Comparison of ENCODE assay signal across 2 cellular contexts in the genomic region with DNA sequence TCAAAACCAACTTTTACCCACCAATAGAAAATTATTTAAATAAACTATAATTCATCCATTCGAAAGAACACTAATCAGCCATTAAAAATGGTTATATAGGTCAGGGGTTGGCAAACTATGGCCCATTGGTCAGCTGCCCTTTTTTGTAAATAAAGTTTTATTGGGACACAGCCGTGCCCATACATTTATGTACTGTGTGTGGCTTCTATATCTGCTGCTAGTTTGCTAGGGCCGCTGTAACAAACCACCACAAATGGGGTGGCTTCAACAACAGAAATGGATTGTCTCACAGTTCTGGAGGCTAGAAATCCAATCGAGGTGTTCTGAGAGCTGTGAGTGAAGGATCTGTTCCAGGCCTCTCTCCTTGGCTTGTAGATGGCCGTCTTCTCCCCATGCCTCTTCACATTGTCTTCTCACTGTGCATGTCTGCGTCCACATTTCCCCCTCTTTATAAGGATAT.
A peak's percentile ranks its signal among the peaks of the same experiment; 100 is the strongest.
TF ChIP-seq lines count a peak whose summit lies in the region.

No MANE protein-coding gene starts in this region.

TF ChIP-seq in HepG2, 621 proteins besides CTCF, POLR2A, EP300 and RAD21 (continued from another document):
- TF ChIP-seq, protein P1, sequence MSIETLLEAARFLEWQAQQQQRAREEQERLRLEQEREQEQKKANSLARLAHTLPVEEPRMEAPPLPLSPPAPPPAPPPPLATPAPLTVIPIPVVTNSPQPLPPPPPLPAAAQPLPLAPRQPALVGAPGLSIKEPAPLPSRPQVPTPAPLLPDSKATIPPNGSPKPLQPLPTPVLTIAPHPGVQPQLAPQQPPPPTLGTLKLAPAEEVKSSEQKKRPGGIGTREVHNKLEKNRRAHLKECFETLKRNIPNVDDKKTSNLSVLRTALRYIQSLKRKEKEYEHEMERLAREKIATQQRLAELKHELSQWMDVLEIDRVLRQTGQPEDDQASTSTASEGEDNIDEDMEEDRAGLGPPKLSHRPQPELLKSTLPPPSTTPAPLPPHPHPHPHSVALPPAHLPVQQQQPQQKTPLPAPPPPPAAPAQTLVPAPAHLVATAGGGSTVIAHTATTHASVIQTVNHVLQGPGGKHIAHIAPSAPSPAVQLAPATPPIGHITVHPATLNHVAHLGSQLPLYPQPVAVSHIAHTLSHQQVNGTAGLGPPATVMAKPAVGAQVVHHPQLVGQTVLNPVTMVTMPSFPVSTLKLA (IDR thresholded peaks at IDR 0.05) = no peak

TF ChIP-seq in K562, 482 proteins besides CTCF, POLR2A, EP300 and RAD21 (continued from another document and continues in another):
- peak; percentile 69; the same call in 1 of the 2 replicates for TF ChIP-seq ZSCAN32 (CRISPR knock-in tag; IDR thresholded peaks at IDR 0.05)
- no peak for TF ChIP-seq MAFK (IDR thresholded peaks at IDR 0.05; ENCODE audit: low read length)
- 0 out of 2 replicates have a peak, but pooled peaks have one; percentile 46 for TF ChIP-seq HDAC8 (tag; IDR thresholded peaks at IDR 0.05)
- TF ChIP-seq, protein P2, sequence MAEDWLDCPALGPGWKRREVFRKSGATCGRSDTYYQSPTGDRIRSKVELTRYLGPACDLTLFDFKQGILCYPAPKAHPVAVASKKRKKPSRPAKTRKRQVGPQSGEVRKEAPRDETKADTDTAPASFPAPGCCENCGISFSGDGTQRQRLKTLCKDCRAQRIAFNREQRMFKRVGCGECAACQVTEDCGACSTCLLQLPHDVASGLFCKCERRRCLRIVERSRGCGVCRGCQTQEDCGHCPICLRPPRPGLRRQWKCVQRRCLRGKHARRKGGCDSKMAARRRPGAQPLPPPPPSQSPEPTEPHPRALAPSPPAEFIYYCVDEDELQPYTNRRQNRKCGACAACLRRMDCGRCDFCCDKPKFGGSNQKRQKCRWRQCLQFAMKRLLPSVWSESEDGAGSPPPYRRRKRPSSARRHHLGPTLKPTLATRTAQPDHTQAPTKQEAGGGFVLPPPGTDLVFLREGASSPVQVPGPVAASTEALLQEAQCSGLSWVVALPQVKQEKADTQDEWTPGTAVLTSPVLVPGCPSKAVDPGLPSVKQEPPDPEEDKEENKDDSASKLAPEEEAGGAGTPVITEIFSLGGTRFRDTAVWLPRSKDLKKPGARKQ (CRISPR knock-in tag; IDR thresholded peaks at IDR 0.05) = no peak
- no peak for TF ChIP-seq DACH1 (IDR thresholded peaks at IDR 0.05; ENCODE audit: partially characterized antibody)
- 0 out of 2 replicates have a peak, but pooled peaks have one; percentile 28 for TF ChIP-seq ZNF354B (CRISPR knock-in tag; IDR thresholded peaks at IDR 0.05)
- TF ChIP-seq ZNF239 (CRISPR knock-in tag; IDR thresholded peaks at IDR 0.05) = peak; percentile 65
- TF ChIP-seq ZNF175 (CRISPR knock-in tag; IDR thresholded peaks at IDR 0.05; ENCODE audit: low read depth) = peak; percentile 72
- peak; percentile 35; the same call in 1 of the 2 replicates for TF ChIP-seq HSF4 (CRISPR knock-in tag; IDR thresholded peaks at IDR 0.05; ENCODE audit: borderline replicate concordance)
- TF ChIP-seq ZNF311 (CRISPR knock-in tag; IDR thresholded peaks at IDR 0.05) = peak; percentile 82
- peak; percentile 55; the same call in 1 of the 2 replicates for TF ChIP-seq ZKSCAN3 (CRISPR knock-in tag; IDR thresholded peaks at IDR 0.05)
- peak; percentile 72; the same call in 1 of the 2 replicates for TF ChIP-seq ZNF347 (CRISPR knock-in tag; IDR thresholded peaks at IDR 0.05; ENCODE audit: low read depth)
- TF ChIP-seq, protein P3, sequence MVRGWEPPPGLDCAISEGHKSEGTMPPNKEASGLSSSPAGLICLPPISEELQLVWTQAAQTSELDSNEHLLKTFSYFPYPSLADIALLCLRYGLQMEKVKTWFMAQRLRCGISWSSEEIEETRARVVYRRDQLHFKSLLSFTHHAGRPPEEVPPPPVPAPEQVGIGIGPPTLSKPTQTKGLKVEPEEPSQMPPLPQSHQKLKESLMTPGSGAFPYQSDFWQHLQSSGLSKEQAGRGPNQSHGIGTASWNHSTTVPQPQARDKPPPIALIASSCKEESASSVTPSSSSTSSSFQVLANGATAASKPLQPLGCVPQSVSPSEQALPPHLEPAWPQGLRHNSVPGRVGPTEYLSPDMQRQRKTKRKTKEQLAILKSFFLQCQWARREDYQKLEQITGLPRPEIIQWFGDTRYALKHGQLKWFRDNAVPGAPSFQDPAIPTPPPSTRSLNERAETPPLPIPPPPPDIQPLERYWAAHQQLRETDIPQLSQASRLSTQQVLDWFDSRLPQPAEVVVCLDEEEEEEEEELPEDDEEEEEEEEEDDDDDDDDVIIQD (CRISPR knock-in tag; IDR thresholded peaks at IDR 0.05) = 0 out of 2 replicates have a peak, but pooled peaks have one; percentile 53
- TF ChIP-seq, protein P4, sequence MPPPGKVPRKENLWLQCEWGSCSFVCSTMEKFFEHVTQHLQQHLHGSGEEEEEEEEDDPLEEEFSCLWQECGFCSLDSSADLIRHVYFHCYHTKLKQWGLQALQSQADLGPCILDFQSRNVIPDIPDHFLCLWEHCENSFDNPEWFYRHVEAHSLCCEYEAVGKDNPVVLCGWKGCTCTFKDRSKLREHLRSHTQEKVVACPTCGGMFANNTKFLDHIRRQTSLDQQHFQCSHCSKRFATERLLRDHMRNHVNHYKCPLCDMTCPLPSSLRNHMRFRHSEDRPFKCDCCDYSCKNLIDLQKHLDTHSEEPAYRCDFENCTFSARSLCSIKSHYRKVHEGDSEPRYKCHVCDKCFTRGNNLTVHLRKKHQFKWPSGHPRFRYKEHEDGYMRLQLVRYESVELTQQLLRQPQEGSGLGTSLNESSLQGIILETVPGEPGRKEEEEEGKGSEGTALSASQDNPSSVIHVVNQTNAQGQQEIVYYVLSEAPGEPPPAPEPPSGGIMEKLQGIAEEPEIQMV (tag; conservative IDR thresholded peaks at IDR 0.05; ENCODE audit: low read depth) = 0 out of 2 replicates have a peak, but pooled peaks have one; percentile 49
- TF ChIP-seq, protein P5, sequence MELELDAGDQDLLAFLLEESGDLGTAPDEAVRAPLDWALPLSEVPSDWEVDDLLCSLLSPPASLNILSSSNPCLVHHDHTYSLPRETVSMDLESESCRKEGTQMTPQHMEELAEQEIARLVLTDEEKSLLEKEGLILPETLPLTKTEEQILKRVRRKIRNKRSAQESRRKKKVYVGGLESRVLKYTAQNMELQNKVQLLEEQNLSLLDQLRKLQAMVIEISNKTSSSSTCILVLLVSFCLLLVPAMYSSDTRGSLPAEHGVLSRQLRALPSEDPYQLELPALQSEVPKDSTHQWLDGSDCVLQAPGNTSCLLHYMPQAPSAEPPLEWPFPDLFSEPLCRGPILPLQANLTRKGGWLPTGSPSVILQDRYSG (tag; conservative IDR thresholded peaks at IDR 0.05; ENCODE audit: low read depth) = peak; percentile 76
- peak; percentile 24; the same call in 1 of the 2 replicates for TF ChIP-seq ILK (tag; IDR thresholded peaks at IDR 0.05; ENCODE audit: borderline replicate concordance, low read depth)
- TF ChIP-seq, protein P6, sequence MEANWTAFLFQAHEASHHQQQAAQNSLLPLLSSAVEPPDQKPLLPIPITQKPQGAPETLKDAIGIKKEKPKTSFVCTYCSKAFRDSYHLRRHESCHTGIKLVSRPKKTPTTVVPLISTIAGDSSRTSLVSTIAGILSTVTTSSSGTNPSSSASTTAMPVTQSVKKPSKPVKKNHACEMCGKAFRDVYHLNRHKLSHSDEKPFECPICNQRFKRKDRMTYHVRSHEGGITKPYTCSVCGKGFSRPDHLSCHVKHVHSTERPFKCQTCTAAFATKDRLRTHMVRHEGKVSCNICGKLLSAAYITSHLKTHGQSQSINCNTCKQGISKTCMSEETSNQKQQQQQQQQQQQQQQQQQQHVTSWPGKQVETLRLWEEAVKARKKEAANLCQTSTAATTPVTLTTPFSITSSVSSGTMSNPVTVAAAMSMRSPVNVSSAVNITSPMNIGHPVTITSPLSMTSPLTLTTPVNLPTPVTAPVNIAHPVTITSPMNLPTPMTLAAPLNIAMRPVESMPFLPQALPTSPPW (CRISPR knock-in tag; IDR thresholded peaks at IDR 0.05) = no peak
- TF ChIP-seq ZNF785 (CRISPR knock-in tag; IDR thresholded peaks at IDR 0.05) = peak; percentile 76; the same call in 1 of the 2 replicates
- no peak for TF ChIP-seq HNRNPL (IDR thresholded peaks at IDR 0.05; ENCODE audit: low read depth, low read length)
- no peak for TF ChIP-seq U2AF1 (optimal IDR thresholded peaks at IDR 0.05; ENCODE audit: low read depth, low read length)
- peak in 1 of 2 experiments; percentile 74; a peak in 1 of 4 replicates for TF ChIP-seq TEAD1 (CRISPR knock-in tag; IDR thresholded peaks at IDR 0.05)
- TF ChIP-seq E2F3 (CRISPR knock-in tag; IDR thresholded peaks at IDR 0.05) = peak; percentile 70; the same call in 1 of the 2 replicates
- TF ChIP-seq XRCC4 (IDR thresholded peaks at IDR 0.05; ENCODE audit: extremely low read depth, insufficient read depth, insufficient read length) = no peak
- TF ChIP-seq, protein P7, sequence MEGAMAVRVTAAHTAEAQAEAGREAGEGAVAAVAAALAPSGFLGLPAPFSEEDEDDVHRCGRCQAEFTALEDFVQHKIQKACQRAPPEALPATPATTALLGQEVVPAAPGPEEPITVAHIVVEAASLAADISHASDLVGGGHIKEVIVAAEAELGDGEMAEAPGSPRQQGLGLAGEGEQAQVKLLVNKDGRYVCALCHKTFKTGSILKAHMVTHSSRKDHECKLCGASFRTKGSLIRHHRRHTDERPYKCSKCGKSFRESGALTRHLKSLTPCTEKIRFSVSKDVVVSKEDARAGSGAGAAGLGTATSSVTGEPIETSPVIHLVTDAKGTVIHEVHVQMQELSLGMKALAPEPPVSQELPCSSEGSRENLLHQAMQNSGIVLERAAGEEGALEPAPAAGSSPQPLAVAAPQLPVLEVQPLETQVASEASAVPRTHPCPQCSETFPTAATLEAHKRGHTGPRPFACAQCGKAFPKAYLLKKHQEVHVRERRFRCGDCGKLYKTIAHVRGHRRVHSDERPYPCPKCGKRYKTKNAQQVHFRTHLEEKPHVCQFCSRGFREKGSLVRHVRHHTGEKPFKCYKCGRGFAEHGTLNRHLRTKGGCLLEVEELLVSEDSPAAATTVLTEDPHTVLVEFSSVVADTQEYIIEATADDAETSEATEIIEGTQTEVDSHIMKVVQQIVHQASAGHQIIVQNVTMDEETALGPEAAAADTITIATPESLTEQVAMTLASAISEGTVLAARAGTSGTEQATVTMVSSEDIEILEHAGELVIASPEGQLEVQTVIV (CRISPR knock-in tag; IDR thresholded peaks at IDR 0.05; ENCODE audit: borderline replicate concordance) = no peak
- TF ChIP-seq, protein P8, sequence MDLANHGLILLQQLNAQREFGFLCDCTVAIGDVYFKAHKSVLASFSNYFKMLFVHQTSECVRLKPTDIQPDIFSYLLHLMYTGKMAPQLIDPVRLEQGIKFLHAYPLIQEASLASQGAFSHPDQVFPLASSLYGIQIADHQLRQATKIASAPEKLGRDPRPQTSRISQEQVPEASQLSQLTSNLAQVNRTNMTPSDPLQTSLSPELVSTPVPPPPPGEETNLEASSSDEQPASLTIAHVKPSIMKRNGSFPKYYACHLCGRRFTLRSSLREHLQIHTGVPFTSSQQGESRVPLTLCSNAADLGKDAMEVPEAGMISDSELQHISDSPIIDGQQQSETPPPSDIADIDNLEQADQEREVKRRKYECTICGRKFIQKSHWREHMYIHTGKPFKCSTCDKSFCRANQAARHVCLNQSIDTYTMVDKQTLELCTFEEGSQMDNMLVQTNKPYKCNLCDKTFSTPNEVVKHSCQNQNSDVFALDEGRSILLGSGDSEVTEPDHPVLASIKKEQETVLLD (IDR thresholded peaks at IDR 0.05) = 0 out of 2 replicates have a peak, but pooled peaks have one; percentile 27
- peak; percentile 53; the same call in 1 of the 2 replicates for TF ChIP-seq ZNF134 (CRISPR knock-in tag; conservative IDR thresholded peaks at IDR 0.05)
- peak; percentile 54 for TF ChIP-seq PTTG1 (tag; IDR thresholded peaks at IDR 0.05; ENCODE audit: low read depth)
- no peak for TF ChIP-seq KDM4B (IDR thresholded peaks at IDR 0.05; ENCODE audit: borderline replicate concordance in 2 of 2, low read depth in 1 of 2)
- TF ChIP-seq ZNF3 (CRISPR knock-in tag; IDR thresholded peaks at IDR 0.05) = no peak
- TF ChIP-seq, protein P9, sequence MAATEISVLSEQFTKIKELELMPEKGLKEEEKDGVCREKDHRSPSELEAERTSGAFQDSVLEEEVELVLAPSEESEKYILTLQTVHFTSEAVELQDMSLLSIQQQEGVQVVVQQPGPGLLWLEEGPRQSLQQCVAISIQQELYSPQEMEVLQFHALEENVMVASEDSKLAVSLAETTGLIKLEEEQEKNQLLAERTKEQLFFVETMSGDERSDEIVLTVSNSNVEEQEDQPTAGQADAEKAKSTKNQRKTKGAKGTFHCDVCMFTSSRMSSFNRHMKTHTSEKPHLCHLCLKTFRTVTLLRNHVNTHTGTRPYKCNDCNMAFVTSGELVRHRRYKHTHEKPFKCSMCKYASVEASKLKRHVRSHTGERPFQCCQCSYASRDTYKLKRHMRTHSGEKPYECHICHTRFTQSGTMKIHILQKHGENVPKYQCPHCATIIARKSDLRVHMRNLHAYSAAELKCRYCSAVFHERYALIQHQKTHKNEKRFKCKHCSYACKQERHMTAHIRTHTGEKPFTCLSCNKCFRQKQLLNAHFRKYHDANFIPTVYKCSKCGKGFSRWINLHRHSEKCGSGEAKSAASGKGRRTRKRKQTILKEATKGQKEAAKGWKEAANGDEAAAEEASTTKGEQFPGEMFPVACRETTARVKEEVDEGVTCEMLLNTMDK (IDR thresholded peaks at IDR 0.05; ENCODE audit: borderline replicate concordance, insufficient read depth, low read depth, low read length, poor library complexity, severe bottlenecking) = no peak
- TF ChIP-seq, protein P10, sequence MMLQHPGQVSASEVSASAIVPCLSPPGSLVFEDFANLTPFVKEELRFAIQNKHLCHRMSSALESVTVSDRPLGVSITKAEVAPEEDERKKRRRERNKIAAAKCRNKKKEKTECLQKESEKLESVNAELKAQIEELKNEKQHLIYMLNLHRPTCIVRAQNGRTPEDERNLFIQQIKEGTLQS (IDR thresholded peaks at IDR 0.05) = no peak
- TF ChIP-seq, protein P10 (CRISPR knock-in tag; conservative IDR thresholded peaks at IDR 0.05) = 0 out of 2 replicates have a peak, but pooled peaks have one; percentile 32
- no peak for TF ChIP-seq NR2C2 (CRISPR knock-in tag; IDR thresholded peaks at IDR 0.05)
- peak; percentile 74 for TF ChIP-seq NR2C2 (tag; IDR thresholded peaks at IDR 0.05)
- no peak for TF ChIP-seq ELF2 (CRISPR knock-in tag; IDR thresholded peaks at IDR 0.05)
- peak; percentile 80; the same call in 1 of the 2 replicates for TF ChIP-seq ZNF583 (CRISPR knock-in tag; IDR thresholded peaks at IDR 0.05)
- no peak for TF ChIP-seq TOE1 (IDR thresholded peaks at IDR 0.05; ENCODE audit: borderline replicate concordance)
- no peak for TF ChIP-seq TOE1 (CRISPR knock-in tag; IDR thresholded peaks at IDR 0.05; ENCODE audit: borderline replicate concordance, low read depth)
- TF ChIP-seq, protein P11, sequence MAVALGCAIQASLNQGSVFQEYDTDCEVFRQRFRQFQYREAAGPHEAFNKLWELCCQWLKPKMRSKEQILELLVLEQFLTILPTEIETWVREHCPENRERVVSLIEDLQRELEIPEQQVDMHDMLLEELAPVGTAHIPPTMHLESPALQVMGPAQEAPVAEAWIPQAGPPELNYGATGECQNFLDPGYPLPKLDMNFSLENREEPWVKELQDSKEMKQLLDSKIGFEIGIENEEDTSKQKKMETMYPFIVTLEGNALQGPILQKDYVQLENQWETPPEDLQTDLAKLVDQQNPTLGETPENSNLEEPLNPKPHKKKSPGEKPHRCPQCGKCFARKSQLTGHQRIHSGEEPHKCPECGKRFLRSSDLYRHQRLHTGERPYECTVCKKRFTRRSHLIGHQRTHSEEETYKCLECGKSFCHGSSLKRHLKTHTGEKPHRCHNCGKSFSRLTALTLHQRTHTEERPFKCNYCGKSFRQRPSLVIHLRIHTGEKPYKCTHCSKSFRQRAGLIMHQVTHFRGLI (CRISPR knock-in tag; IDR thresholded peaks at IDR 0.05) = peak; percentile 52; the same call in 1 of the 2 replicates
- TF ChIP-seq CXXC5 (CRISPR knock-in tag; IDR thresholded peaks at IDR 0.05) = peak; percentile 68
- no peak for TF ChIP-seq SMARCA5 (IDR thresholded peaks at IDR 0.05)
- TF ChIP-seq GTF2F1 (IDR thresholded peaks at IDR 0.05; ENCODE audit: low read depth, low read length) = no peak
